Comparison of ENCODE assay signal across 8 cellular contexts in the genomic region with DNA sequence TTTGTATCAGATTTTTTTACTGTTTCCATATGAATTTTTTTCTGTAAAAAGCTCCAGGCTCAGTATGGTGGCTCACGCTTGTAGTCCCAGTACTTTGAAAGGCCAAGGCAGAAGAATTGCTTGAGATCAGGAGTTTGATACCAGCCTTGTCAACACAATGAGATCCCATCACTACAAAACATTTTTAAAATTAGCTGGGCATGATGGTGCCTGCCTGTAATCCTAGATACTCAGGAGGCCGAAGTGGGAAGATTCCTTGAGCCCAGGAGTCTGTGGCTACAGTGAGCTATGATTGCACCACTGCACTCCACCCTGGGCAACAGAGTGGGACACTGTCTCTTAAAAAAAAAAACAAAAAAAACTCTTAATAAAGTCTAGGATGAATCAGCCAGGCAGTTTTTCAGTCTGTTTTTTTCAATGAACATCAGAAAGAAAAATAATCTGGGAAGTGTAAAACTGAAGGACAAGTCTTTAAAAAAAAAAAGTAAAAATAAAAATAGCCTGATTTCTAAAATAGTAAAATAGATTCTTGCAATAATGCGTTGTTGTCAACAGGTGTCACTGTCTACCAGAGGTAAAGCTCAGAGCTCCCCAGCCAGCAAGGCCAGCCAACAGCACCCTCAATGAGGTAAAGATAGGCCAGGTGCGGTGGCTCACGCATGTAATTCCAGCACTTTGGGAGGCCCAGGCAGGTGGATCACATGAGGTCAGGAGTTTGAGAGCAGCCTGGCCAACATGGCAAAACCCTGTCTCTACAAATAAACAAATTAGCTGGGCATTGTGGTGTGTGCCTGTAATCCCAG. TPM values are rescaled to one million over a fixed set of nuclear protein-coding genes. Genes with fewer than 3 reads are reported as not detected.
A peak's percentile ranks its signal among the peaks of the same experiment; 100 is the strongest.
DNase-seq lines count a peak whose midpoint lies in the region; ATAC-seq and TF ChIP-seq lines count a peak whose summit lies in the region.

No MANE protein-coding gene starts in this region.

- H3K79me2 ChIP-seq in GM23248 (ENCODE audit: insufficient read depth): no peaks in the 10 kb centered on the region

- H3K36me3 ChIP-seq in GM23248 (ENCODE audit: low read depth) (no peaks in the 10 kb centered on the region), suprapubic skin (no peaks in the 10 kb centered on the region)

- H3K4me2 ChIP-seq in GM23248 (ENCODE audit: unreplicated experiment): no peak overlapping the region

- no peaks in the 10 kb centered on the region for H3K9me3 ChIP-seq in GM23248 (ENCODE audit: low read depth)
- H3K9me3 ChIP-seq in suprapubic skin: no peaks in the 10 kb centered on the region

- peaks cover 5% of the 10 kb centered on the region for H3K4me1 Mint-ChIP-seq in activated CD4-positive, alpha-beta T cell treated with anti-CD3 and anti-CD28 coated beads, Interleukin-2, amount 10 ng/mL, durations not matched to agents 24 days and 14 days
- H3K4me1 Mint-ChIP-seq in memory B cell: peaks cover 5% of the 10 kb centered on the region

- no peak overlapping the region for H3K9ac ChIP-seq in GM23248

- H4K20me1 ChIP-seq in GM23248 (ENCODE audit: insufficient read depth): no peaks in the 10 kb centered on the region

- intact Hi-C loops in activated CD4-positive, alpha-beta T cell treated with anti-CD3 and anti-CD28 coated beads, Interleukin-2, amount 10 ng/mL, durations not matched to agents 24 days and 14 days (cut with micrococcal nuclease): loop anchor here (1.0 kb wide), 2 partner anchors 110 to 643 kb away; no protein-coding TSS in a partner anchor

- H3K4me3 ChIP-seq in GM23248 (no peak overlapping the region), suprapubic skin (no peak overlapping the region)

- H3K27me3 ChIP-seq in GM23248 (replicated peaks; ENCODE audit: insufficient read depth) (peaks cover 15% of the 10 kb centered on the region), suprapubic skin (peaks cover 3% of the 10 kb centered on the region)

- TF ChIP-seq EP300 in suprapubic skin (IDR thresholded peaks at IDR 0.05): no peak

- in situ Hi-C loops in GM23248 (cut with MboI): loop anchor here (5.0 kb wide), 1 partner anchor 232 kb away; no protein-coding TSS in a partner anchor

- no peak overlapping the region for H2AFZ ChIP-seq in GM23248

- ATAC-seq in memory B cell (ENCODE audit: low read depth): peak; percentile 84
- no peak for ATAC-seq in GM18517 (IDR thresholded peaks at IDR 0.05; ENCODE audit: unreplicated experiment)

- no peaks in the 10 kb centered on the region for H3K36me3 Mint-ChIP-seq in activated CD4-positive, alpha-beta T cell treated with anti-CD3 and anti-CD28 coated beads, Interleukin-2, amount 10 ng/mL, durations not matched to agents 24 days and 14 days (ENCODE audit: low read depth)
- no peaks in the 10 kb centered on the region for H3K36me3 Mint-ChIP-seq in memory B cell

- 12 to 14% methylated on average over 5 of the region's 5 CpGs for WGBS in GM23248 (ENCODE audit: low coverage in 1 of 2, low lambda C conversion rate in 2 of 2, missing lambda C conversion rate in 2 of 2), 2 experiments
- WGBS in suprapubic skin: 29% methylated on average over 5 of the region's 5 CpGs

- DNase-seq in COLO668 (lab: John Stamatoyannopoulos, UW; ENCODE audit: unreplicated experiment) (peak; percentile 53), GM23248 (peak; percentile 71), NCI-H2227 (lab: John Stamatoyannopoulos, UW; ENCODE audit: unreplicated experiment) (peak; percentile 44), memory B cell (ENCODE audit: low spot score in 2 of 2) (peak; percentile 33 to 41), suprapubic skin (ENCODE audit: low spot score in 2 of 2) (no peak)
- peak; percentile 83 for DNase-seq in activated CD4-positive, alpha-beta T cell treated with anti-CD3 and anti-CD28 coated beads, Interleukin-2, amount 10 ng/mL, durations not matched to agents 24 days and 14 days
- DNase-seq in effector CD4-positive, alpha-beta T cell: peak; percentile 34

- no peak for TF ChIP-seq POLR2A in suprapubic skin (IDR thresholded peaks at IDR 0.05)

- H3K27ac Mint-ChIP-seq in activated CD4-positive, alpha-beta T cell treated with anti-CD3 and anti-CD28 coated beads, Interleukin-2, amount 10 ng/mL, durations not matched to agents 24 days and 14 days: no peak overlapping the region
- H3K27ac Mint-ChIP-seq in memory B cell: no peak overlapping the region

- peak; percentile 42 to 46 for TF ChIP-seq CTCF in suprapubic skin (IDR thresholded peaks at IDR 0.05)

- no peaks in the 10 kb centered on the region for H3K4me1 ChIP-seq in GM23248 (ENCODE audit: insufficient read depth)
- H3K4me1 ChIP-seq in suprapubic skin: no peaks in the 10 kb centered on the region

- H3K27ac ChIP-seq in GM23248 (no peak overlapping the region), suprapubic skin (no peak overlapping the region)

- H3K9me2 ChIP-seq in GM23248 (ENCODE audit: insufficient read depth): no peaks in the 10 kb centered on the region

- 0 out of 2 replicates have a peak, but pooled peaks cover 4% of the 10 kb centered on the region for H3F3A ChIP-seq in GM23248 (ENCODE audit: insufficient read depth)

- H3K27me3 Mint-ChIP-seq in activated CD4-positive, alpha-beta T cell treated with anti-CD3 and anti-CD28 coated beads, Interleukin-2, amount 10 ng/mL, durations not matched to agents 24 days and 14 days: peaks cover 40% of the 10 kb centered on the region
- peaks cover 10% of the 10 kb centered on the region for H3K27me3 Mint-ChIP-seq in memory B cell

- no peaks in the 10 kb centered on the region for H3K9me3 Mint-ChIP-seq in activated CD4-positive, alpha-beta T cell treated with anti-CD3 and anti-CD28 coated beads, Interleukin-2, amount 10 ng/mL, durations not matched to agents 24 days and 14 days
- H3K9me3 Mint-ChIP-seq in memory B cell: no peaks in the 10 kb centered on the region

- no peak overlapping the region for H3K4me3 Mint-ChIP-seq in activated CD4-positive, alpha-beta T cell treated with anti-CD3 and anti-CD28 coated beads, Interleukin-2, amount 10 ng/mL, durations not matched to agents 24 days and 14 days
- H3K4me3 Mint-ChIP-seq in memory B cell: no peak overlapping the region

RNA-seq across cellular contexts. Expression of a gene that starts 9.3 kb away (rescaled TPM):
- total RNA-seq in GM23248 (2014; rRNA removed; shearing (Covaris generic)): 39.4 and 46.2 TPM in 2 replicates
- 44.2 and 45.2 TPM in 2 replicates for polyA plus RNA-seq in GM23248 (2016; fragmentation: Nextera tagmentation; extraction: Ambion mirVana)
- 29.5 and 30.7 TPM in 2 replicates for total RNA-seq in activated CD4-positive, alpha-beta T cell treated with anti-CD3 and anti-CD28 coated beads, Interleukin-2, amount 10 ng/mL, durations not matched to agents 24 days and 14 days
- total RNA-seq in suprapubic skin: 10 to 100 TPM; 18.1 to 25.7 (median 23.1) TPM

RNA-seq across cellular contexts. Expression of a gene that starts 25.7 kb away (rescaled TPM):
- total RNA-seq in GM23248 (2014; rRNA removed; shearing (Covaris generic)): 6.2 and 8.4 TPM in 2 replicates
- 1.9 and 2.1 TPM in 2 replicates for polyA plus RNA-seq in GM23248 (2016; fragmentation: Nextera tagmentation; extraction: Ambion mirVana)
- total RNA-seq in activated CD4-positive, alpha-beta T cell treated with anti-CD3 and anti-CD28 coated beads, Interleukin-2, amount 10 ng/mL, durations not matched to agents 24 days and 14 days: 9.3 and 10.0 TPM in 2 replicates
- total RNA-seq in suprapubic skin: 100 to 1,000 TPM in 2 of 4 donors, 10 to 100 TPM in 2; 91.8 to 124 (median 99.7) TPM

Comparison
In these comparisons a context has a peak if more than half of its experiments do, and no peak if none do; other contexts are left out.
1. DNase-seq: peak in COLO668 (single experiment), GM23248 (single experiment), NCI-H2227 (single experiment), activated CD4-positive, alpha-beta T cell treated with anti-CD3 and anti-CD28 coated beads, Interleukin-2, amount 10 ng/mL, durations not matched to agents 24 days and 14 days (single experiment), effector CD4-positive, alpha-beta T cell (single experiment) and memory B cell (2 of 2); none in suprapubic skin (0 of 2).